1 cellular context compared by ENCODE assay signal in the genomic region with DNA sequence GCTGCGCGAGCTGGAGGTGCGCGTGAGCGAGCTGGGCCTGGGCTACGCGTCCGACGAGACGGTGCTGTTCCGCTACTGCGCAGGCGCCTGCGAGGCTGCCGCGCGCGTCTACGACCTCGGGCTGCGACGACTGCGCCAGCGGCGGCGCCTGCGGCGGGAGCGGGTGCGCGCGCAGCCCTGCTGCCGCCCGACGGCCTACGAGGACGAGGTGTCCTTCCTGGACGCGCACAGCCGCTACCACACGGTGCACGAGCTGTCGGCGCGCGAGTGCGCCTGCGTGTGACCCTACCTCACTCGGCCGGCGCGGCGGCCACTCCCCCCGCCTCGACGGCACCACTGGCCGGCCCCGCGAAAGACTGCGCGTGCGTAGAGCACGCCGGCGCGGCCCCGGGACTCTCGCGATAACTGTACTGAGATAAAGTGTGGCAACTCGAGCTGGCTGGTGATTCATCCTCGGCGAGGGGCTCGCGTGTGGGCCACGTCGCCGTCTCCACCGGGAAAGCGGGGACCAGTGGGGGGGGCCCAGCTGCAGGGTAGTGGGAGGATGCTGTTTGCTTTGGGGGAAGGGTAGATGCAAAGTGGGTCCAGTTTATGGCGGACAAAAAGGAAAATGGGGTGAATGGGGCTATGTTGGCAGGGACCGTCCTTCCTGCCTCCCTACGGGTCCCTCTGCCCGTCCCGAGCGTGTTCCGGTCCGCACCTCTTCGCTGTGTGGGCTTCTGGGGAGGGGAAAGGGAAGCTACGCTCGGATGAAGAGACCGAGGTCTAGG.
TF ChIP-seq lines count a peak whose summit lies in the region.

No MANE protein-coding gene starts in this region.

TF ChIP-seq in K562, 482 proteins besides CTCF, POLR2A, EP300 and RAD21 (continued from another document):
- TF ChIP-seq, protein P1, sequence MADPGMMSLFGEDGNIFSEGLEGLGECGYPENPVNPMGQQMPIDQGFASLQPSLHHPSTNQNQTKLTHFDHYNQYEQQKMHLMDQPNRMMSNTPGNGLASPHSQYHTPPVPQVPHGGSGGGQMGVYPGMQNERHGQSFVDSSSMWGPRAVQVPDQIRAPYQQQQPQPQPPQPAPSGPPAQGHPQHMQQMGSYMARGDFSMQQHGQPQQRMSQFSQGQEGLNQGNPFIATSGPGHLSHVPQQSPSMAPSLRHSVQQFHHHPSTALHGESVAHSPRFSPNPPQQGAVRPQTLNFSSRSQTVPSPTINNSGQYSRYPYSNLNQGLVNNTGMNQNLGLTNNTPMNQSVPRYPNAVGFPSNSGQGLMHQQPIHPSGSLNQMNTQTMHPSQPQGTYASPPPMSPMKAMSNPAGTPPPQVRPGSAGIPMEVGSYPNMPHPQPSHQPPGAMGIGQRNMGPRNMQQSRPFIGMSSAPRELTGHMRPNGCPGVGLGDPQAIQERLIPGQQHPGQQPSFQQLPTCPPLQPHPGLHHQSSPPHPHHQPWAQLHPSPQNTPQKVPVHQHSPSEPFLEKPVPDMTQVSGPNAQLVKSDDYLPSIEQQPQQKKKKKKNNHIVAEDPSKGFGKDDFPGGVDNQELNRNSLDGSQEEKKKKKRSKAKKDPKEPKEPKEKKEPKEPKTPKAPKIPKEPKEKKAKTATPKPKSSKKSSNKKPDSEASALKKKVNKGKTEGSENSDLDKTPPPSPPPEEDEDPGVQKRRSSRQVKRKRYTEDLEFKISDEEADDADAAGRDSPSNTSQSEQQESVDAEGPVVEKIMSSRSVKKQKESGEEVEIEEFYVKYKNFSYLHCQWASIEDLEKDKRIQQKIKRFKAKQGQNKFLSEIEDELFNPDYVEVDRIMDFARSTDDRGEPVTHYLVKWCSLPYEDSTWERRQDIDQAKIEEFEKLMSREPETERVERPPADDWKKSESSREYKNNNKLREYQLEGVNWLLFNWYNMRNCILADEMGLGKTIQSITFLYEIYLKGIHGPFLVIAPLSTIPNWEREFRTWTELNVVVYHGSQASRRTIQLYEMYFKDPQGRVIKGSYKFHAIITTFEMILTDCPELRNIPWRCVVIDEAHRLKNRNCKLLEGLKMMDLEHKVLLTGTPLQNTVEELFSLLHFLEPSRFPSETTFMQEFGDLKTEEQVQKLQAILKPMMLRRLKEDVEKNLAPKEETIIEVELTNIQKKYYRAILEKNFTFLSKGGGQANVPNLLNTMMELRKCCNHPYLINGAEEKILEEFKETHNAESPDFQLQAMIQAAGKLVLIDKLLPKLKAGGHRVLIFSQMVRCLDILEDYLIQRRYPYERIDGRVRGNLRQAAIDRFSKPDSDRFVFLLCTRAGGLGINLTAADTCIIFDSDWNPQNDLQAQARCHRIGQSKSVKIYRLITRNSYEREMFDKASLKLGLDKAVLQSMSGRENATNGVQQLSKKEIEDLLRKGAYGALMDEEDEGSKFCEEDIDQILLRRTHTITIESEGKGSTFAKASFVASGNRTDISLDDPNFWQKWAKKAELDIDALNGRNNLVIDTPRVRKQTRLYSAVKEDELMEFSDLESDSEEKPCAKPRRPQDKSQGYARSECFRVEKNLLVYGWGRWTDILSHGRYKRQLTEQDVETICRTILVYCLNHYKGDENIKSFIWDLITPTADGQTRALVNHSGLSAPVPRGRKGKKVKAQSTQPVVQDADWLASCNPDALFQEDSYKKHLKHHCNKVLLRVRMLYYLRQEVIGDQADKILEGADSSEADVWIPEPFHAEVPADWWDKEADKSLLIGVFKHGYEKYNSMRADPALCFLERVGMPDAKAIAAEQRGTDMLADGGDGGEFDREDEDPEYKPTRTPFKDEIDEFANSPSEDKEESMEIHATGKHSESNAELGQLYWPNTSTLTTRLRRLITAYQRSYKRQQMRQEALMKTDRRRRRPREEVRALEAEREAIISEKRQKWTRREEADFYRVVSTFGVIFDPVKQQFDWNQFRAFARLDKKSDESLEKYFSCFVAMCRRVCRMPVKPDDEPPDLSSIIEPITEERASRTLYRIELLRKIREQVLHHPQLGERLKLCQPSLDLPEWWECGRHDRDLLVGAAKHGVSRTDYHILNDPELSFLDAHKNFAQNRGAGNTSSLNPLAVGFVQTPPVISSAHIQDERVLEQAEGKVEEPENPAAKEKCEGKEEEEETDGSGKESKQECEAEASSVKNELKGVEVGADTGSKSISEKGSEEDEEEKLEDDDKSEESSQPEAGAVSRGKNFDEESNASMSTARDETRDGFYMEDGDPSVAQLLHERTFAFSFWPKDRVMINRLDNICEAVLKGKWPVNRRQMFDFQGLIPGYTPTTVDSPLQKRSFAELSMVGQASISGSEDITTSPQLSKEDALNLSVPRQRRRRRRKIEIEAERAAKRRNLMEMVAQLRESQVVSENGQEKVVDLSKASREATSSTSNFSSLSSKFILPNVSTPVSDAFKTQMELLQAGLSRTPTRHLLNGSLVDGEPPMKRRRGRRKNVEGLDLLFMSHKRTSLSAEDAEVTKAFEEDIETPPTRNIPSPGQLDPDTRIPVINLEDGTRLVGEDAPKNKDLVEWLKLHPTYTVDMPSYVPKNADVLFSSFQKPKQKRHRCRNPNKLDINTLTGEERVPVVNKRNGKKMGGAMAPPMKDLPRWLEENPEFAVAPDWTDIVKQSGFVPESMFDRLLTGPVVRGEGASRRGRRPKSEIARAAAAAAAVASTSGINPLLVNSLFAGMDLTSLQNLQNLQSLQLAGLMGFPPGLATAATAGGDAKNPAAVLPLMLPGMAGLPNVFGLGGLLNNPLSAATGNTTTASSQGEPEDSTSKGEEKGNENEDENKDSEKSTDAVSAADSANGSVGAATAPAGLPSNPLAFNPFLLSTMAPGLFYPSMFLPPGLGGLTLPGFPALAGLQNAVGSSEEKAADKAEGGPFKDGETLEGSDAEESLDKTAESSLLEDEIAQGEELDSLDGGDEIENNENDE (IDR thresholded peaks at IDR 0.05; ENCODE audit: low read depth, low read length) = no peak
- TF ChIP-seq SMARCB1 (IDR thresholded peaks at IDR 0.05; ENCODE audit: insufficient read length, low read depth) (no peak), ZFPM2 (CRISPR knock-in tag; IDR thresholded peaks at IDR 0.05) (no peak), CHD2 (IDR thresholded peaks at IDR 0.05; ENCODE audit: low read depth, low read length) (peak; percentile 100), SREBF1 (IDR thresholded peaks at IDR 0.05; ENCODE audit: borderline replicate concordance, low read depth, low read length) (no peak), ZBTB1 (CRISPR knock-in tag; IDR thresholded peaks at IDR 0.05; ENCODE audit: borderline replicate concordance, low read depth) (no peak; the same call in 1 of the 2 replicates), MYC (IDR thresholded peaks at IDR 0.05; ENCODE audit: low read depth, low read length) (peak; percentile 79), MYC (CRISPR knock-in tag; IDR thresholded peaks at IDR 0.05; ENCODE audit: borderline replicate concordance, low read depth) (no peak; the same call in 1 of the 2 replicates), SRSF9 (IDR thresholded peaks at IDR 0.05; ENCODE audit: borderline replicate concordance, low read depth, low read length) (no peak), SMARCC2 (IDR thresholded peaks at IDR 0.05; ENCODE audit: low read depth) (0 out of 2 replicates have a peak, but pooled peaks have one; percentile 66), GATAD2A (IDR thresholded peaks at IDR 0.05) (peak; percentile 82; the same call in 1 of the 2 replicates), TBL1XR1 (IDR thresholded peaks at IDR 0.05; ENCODE audit: low read length in 2 of 2) (0 out of 4 replicates have a peak, but pooled peaks of 1 of the 2 experiments have one; percentile 9), NRF1 (conservative IDR thresholded peaks at IDR 0.05 in 1 of 2, IDR thresholded peaks at IDR 0.05 in 1 of 2) (peak; percentile 98), PYGO2 (tag; IDR thresholded peaks at IDR 0.05) (no peak), FOSL1 (tag; conservative IDR thresholded peaks at IDR 0.05) (peak; percentile 99), JUNB (CRISPR knock-in tag; conservative IDR thresholded peaks at IDR 0.05) (peak; percentile 86), MTA1 (IDR thresholded peaks at IDR 0.05; ENCODE audit: borderline replicate concordance) (no peak), CSDE1 (IDR thresholded peaks at IDR 0.05) (no peak), ZNF232 (CRISPR knock-in tag; IDR thresholded peaks at IDR 0.05) (no peak), CREBBP (IDR thresholded peaks at IDR 0.05; ENCODE audit: low read depth, low read length) (no peak), HIVEP1 (CRISPR knock-in tag; IDR thresholded peaks at IDR 0.05) (peak; percentile 57; the same call in 1 of the 2 replicates)
- TF ChIP-seq, protein P2, sequence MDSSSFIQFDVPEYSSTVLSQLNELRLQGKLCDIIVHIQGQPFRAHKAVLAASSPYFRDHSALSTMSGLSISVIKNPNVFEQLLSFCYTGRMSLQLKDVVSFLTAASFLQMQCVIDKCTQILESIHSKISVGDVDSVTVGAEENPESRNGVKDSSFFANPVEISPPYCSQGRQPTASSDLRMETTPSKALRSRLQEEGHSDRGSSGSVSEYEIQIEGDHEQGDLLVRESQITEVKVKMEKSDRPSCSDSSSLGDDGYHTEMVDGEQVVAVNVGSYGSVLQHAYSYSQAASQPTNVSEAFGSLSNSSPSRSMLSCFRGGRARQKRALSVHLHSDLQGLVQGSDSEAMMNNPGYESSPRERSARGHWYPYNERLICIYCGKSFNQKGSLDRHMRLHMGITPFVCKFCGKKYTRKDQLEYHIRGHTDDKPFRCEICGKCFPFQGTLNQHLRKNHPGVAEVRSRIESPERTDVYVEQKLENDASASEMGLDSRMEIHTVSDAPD (CRISPR knock-in tag; IDR thresholded peaks at IDR 0.05) = no peak
- TF ChIP-seq, protein P3, sequence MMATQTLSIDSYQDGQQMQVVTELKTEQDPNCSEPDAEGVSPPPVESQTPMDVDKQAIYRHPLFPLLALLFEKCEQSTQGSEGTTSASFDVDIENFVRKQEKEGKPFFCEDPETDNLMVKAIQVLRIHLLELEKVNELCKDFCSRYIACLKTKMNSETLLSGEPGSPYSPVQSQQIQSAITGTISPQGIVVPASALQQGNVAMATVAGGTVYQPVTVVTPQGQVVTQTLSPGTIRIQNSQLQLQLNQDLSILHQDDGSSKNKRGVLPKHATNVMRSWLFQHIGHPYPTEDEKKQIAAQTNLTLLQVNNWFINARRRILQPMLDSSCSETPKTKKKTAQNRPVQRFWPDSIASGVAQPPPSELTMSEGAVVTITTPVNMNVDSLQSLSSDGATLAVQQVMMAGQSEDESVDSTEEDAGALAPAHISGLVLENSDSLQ (IDR thresholded peaks at IDR 0.05) = no peak
- TF ChIP-seq, protein P4, sequence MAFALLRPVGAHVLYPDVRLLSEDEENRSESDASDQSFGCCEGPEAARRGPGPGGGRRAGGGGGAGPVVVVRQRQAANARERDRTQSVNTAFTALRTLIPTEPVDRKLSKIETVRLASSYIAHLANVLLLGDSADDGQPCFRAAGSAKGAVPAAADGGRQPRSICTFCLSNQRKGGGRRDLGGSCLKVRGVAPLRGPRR (CRISPR knock-in tag; IDR thresholded peaks at IDR 0.05) = no peak
- TF ChIP-seq, protein P5, sequence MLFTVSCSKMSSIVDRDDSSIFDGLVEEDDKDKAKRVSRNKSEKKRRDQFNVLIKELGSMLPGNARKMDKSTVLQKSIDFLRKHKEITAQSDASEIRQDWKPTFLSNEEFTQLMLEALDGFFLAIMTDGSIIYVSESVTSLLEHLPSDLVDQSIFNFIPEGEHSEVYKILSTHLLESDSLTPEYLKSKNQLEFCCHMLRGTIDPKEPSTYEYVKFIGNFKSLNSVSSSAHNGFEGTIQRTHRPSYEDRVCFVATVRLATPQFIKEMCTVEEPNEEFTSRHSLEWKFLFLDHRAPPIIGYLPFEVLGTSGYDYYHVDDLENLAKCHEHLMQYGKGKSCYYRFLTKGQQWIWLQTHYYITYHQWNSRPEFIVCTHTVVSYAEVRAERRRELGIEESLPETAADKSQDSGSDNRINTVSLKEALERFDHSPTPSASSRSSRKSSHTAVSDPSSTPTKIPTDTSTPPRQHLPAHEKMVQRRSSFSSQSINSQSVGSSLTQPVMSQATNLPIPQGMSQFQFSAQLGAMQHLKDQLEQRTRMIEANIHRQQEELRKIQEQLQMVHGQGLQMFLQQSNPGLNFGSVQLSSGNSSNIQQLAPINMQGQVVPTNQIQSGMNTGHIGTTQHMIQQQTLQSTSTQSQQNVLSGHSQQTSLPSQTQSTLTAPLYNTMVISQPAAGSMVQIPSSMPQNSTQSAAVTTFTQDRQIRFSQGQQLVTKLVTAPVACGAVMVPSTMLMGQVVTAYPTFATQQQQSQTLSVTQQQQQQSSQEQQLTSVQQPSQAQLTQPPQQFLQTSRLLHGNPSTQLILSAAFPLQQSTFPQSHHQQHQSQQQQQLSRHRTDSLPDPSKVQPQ (CRISPR knock-in tag; IDR thresholded peaks at IDR 0.05; ENCODE audit: borderline replicate concordance) = no peak
- TF ChIP-seq, protein P6, sequence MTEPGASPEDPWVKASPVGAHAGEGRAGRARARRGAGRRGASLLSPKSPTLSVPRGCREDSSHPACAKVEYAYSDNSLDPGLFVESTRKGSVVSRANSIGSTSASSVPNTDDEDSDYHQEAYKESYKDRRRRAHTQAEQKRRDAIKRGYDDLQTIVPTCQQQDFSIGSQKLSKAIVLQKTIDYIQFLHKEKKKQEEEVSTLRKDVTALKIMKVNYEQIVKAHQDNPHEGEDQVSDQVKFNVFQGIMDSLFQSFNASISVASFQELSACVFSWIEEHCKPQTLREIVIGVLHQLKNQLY (CRISPR knock-in tag; conservative IDR thresholded peaks at IDR 0.05) = peak in 1 of 2 experiments; percentile 45; a peak in 1 of 4 replicates
